In the genomic region with DNA sequence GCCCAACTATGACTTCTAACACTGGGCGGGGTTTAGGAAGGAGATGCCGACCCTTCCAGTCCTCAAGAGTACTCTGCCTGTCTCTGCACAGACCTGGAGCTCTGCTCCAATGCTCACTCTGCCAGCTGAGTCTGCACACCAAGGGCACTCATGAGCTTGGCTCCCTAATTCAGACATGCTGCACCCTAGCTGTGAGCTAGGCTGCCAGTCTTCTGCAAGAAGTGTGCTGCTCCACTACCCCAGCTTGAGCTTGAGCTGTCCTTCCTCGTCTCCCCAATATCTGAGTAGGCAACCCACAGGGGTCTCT, we compare ENCODE assay signal across 8 cellular contexts. TPM values are rescaled to one million over a fixed set of nuclear protein-coding genes. Genes with fewer than 3 reads are reported as not detected.
DNase-seq lines count a peak whose midpoint lies in the region; ATAC-seq and TF ChIP-seq lines count a peak whose summit lies in the region.

No MANE protein-coding gene starts in this region.

- POLR2A ChIA-PET in WTC11 (lab: Charles Lee) = no interaction called here

- H3K4me3 ChIP-seq in right atrium auricular region (no peak overlapping the region), upper lobe of left lung (no peak overlapping the region)

- H3K36me3 ChIP-seq in right atrium auricular region = no peaks in the 10 kb centered on the region
- H3K36me3 ChIP-seq in upper lobe of left lung = no peaks in the 10 kb centered on the region

- H3K27me3 ChIP-seq in right atrium auricular region (no peaks in the 10 kb centered on the region), upper lobe of left lung (no peaks in the 10 kb centered on the region)

- H3K4me3 Mint-ChIP-seq in WTC11 = no peak overlapping the region

- no peaks in the 10 kb centered on the region for H3K9me3 ChIP-seq in right atrium auricular region
- no peaks in the 10 kb centered on the region for H3K9me3 ChIP-seq in upper lobe of left lung

- H3K4me1 ChIP-seq in right atrium auricular region (peaks cover 0 to 66% of the 10 kb centered on the region in 2 donors), upper lobe of left lung (peaks cover 51 to 72% (median 57%) of the 10 kb centered on the region in 4 donors)

- no peak for TF ChIP-seq CTCF in WTC11 (IDR thresholded peaks at IDR 0.05)
- TF ChIP-seq CTCF in right atrium auricular region (IDR thresholded peaks at IDR 0.05) = peak in 1 of 2 donors; percentile 39
- no peak for TF ChIP-seq CTCF in upper lobe of left lung (IDR thresholded peaks at IDR 0.05)

- ATAC-seq in WTC11 (peak; percentile 69), upper lobe of left lung (ENCODE audit: low FRiP score in 2 of 2) (peak; percentile 45 to 79), HG02970 (IDR thresholded peaks at IDR 0.05; ENCODE audit: low FRiP score, unreplicated experiment) (no peak)

- peaks cover 6% of the 10 kb centered on the region for H3K4me1 Mint-ChIP-seq in WTC11

- TF ChIP-seq POLR2A in upper lobe of left lung (IDR thresholded peaks at IDR 0.05) = no peak

- peaks cover 3% of the 10 kb centered on the region; the same call in 1 of the 2 replicates for H3K36me3 Mint-ChIP-seq in WTC11

- H3K27ac Mint-ChIP-seq in WTC11 = peak overlapping the region; percentile 14

- TF ChIP-seq EP300 in upper lobe of left lung (IDR thresholded peaks at IDR 0.05) = no peak

- DNase-seq in stimulated activated CD4-positive, alpha-beta T cell treated with anti-CD3 and anti-CD28 coated beads, Interleukin-15, amount 100 ng/mL, for 24 hours = peak; percentile 37
- no peak for DNase-seq in stimulated activated CD4-positive, alpha-beta T cell treated with anti-CD3 and anti-CD28 coated beads, Interleukin-12 subunit alpha, Interleukin-12 subunit beta, amount 100 ng/mL, for 4 hours
- DNase-seq in WTC11 (ENCODE audit: low spot score) = no peak
- no peak for DNase-seq in right atrium auricular region (ENCODE audit: low spot score)
- DNase-seq in upper lobe of left lung = peak in 1 of 2 donors; percentile 59
- DNase-seq in AML-193 (lab: John Stamatoyannopoulos, UW) = no peak
- no peak for DNase-seq in NCI-H2196 (lab: John Stamatoyannopoulos, UW; ENCODE audit: unreplicated experiment)

- CTCF ChIA-PET in WTC11 (lab: Charles Lee) = interaction anchor here (1.1 kb wide), 1 partner anchor 14 kb away, joined by 3 read pairs; no protein-coding TSS in a partner anchor

- peaks cover 4% of the 10 kb centered on the region; the same call in 1 of the 2 replicates for H3K9me3 Mint-ChIP-seq in WTC11

- peak overlapping the region; percentile 49 to 69 for H3K27ac ChIP-seq in right atrium auricular region
- H3K27ac ChIP-seq in upper lobe of left lung = peak overlapping the region; percentile 53 to 77 (median 68)

- WGBS in upper lobe of left lung, 2 donors = 38 to 39% methylated on average over 3 of the region's 3 CpGs

- no peaks in the 10 kb centered on the region for H3K27me3 Mint-ChIP-seq in WTC11 (ENCODE audit: low read depth)

TF ChIP-seq in WTC11, 78 proteins besides CTCF, POLR2A, EP300 and RAD21 (continues in another document):
- no peak for TF ChIP-seq ATF2 (CRISPR knock-in tag; IDR thresholded peaks at IDR 0.05; ENCODE audit: borderline replicate concordance, low read depth)
- TF ChIP-seq HMGXB4 (CRISPR knock-in tag; IDR thresholded peaks at IDR 0.05) = no peak
- no peak for TF ChIP-seq ZMAT4 (CRISPR knock-in tag; IDR thresholded peaks at IDR 0.05)
- TF ChIP-seq ZNF396 (CRISPR knock-in tag; IDR thresholded peaks at IDR 0.05; ENCODE audit: borderline replicate concordance) = no peak
- no peak for TF ChIP-seq FOXK1 (CRISPR knock-in tag; IDR thresholded peaks at IDR 0.05)
- TF ChIP-seq, protein P1, sequence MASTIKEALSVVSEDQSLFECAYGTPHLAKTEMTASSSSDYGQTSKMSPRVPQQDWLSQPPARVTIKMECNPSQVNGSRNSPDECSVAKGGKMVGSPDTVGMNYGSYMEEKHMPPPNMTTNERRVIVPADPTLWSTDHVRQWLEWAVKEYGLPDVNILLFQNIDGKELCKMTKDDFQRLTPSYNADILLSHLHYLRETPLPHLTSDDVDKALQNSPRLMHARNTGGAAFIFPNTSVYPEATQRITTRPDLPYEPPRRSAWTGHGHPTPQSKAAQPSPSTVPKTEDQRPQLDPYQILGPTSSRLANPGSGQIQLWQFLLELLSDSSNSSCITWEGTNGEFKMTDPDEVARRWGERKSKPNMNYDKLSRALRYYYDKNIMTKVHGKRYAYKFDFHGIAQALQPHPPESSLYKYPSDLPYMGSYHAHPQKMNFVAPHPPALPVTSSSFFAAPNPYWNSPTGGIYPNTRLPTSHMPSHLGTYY (CRISPR knock-in tag; IDR thresholded peaks at IDR 0.05) = no peak
- TF ChIP-seq, protein P2, sequence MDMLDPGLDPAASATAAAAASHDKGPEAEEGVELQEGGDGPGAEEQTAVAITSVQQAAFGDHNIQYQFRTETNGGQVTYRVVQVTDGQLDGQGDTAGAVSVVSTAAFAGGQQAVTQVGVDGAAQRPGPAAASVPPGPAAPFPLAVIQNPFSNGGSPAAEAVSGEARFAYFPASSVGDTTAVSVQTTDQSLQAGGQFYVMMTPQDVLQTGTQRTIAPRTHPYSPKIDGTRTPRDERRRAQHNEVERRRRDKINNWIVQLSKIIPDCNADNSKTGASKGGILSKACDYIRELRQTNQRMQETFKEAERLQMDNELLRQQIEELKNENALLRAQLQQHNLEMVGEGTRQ (CRISPR knock-in tag; IDR thresholded peaks at IDR 0.05) = no peak
- no peak for TF ChIP-seq ZNF425 (CRISPR knock-in tag; conservative IDR thresholded peaks at IDR 0.05)
- no peak for TF ChIP-seq OVOL2 (CRISPR knock-in tag; IDR thresholded peaks at IDR 0.05; ENCODE audit: borderline replicate concordance)

RNA-seq across cellular contexts. Expression of gene TP53BP2, which starts 13.2 kb away (rescaled TPM):
- total RNA-seq in WTC11 (2021) = 39.3 to 42.7 TPM (median 41.4 TPM) in 3 replicates
- total RNA-seq in right atrium auricular region = 10 to 100 TPM; 26.8 to 29.3 TPM
- total RNA-seq in upper lobe of left lung = 10 to 100 TPM; 43.0 to 77.5 (median 61.8) TPM
